21 cellular contexts compared by ENCODE assay signal in the genomic region with DNA sequence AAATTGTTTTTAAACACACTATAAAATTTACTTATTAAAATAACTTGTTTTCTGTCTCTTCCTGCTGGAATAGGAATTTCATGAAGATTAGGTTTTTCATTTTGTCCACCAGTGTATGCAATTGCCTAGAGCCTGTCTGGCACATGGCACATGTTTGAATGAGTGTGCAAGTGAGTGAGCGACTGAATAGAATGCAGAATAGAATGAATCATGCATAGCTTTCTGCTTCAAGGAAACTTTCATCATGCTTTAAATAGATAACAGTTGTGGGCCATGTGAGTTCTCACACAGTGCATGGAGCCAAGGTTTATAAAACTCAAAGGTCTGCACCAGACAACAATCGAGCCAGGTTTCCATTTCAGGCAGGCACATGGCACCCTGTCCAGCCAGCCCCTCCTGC.
DNase-seq lines count a peak whose midpoint lies in the region; ATAC-seq and TF ChIP-seq lines count a peak whose summit lies in the region.
"Had no signal": no experiment of that assay in that cellular context is flagged by ENCODE, and none has a peak within 500 bp of the region (broad histone marks: within the 10 kb centered on the region; RNA-seq: fewer than 3 reads in every experiment).

No MANE protein-coding gene starts in this region.

- no peak overlapping the region for H3K27ac Mint-ChIP-seq in CD4-positive, alpha-beta T cell
- H3K27ac Mint-ChIP-seq: activated B cell treated with CpG ODN at 0.5 μM for 24 hours; CD4-positive, CD25-positive, alpha-beta regulatory T cell had no signal

- CTCF ChIA-PET in CD4-positive, alpha-beta T cell (lab: Charles Lee), result no interaction called here

- no peaks in the 10 kb centered on the region for H3K9me3 Mint-ChIP-seq in CD4-positive, alpha-beta T cell
- H3K9me3 Mint-ChIP-seq: activated B cell treated with CpG ODN at 0.5 μM for 24 hours had no signal

- peaks cover 5% of the 10 kb centered on the region for H3K27me3 ChIP-seq in CD4-positive, alpha-beta T cell (ENCODE audit: control insufficient read depth, insufficient read depth, low read length)
- H3K27me3 ChIP-seq: body of pancreas, gastroesophageal sphincter, testis had no signal

- H3K36me3 Mint-ChIP-seq in CD4-positive, alpha-beta T cell (ENCODE audit: low read depth), result no peaks in the 10 kb centered on the region
- H3K36me3 Mint-ChIP-seq: CD4-positive, CD25-positive, alpha-beta regulatory T cell had no signal

- POLR2A ChIA-PET in CD4-positive, alpha-beta T cell (lab: Charles Lee), result no interaction called here

- TF ChIP-seq CTCF in CD4-positive, alpha-beta T cell (IDR thresholded peaks at IDR 0.05), result no peak

- H3K4me3 ChIP-seq in skeletal muscle cell (ENCODE audit: low read depth, low read length), result no peak overlapping the region
- H3K4me3 ChIP-seq: body of pancreas, gastroesophageal sphincter, GM12878, lung, testis had no signal

- peak; percentile 59 for DNase-seq in GM03348 (ENCODE audit: low spot score)
- peak; percentile 60 for DNase-seq in skeletal muscle cell (ENCODE audit: low read depth)
- no peak for DNase-seq in activated naive CD4-positive, alpha-beta T cell treated with anti-CD3 and anti-CD28 coated beads, Interleukin-2, amount 50 U/mL, for 16 hours
- no peak for DNase-seq in germinal center (ENCODE audit: low spot score)
- no peak for DNase-seq in CD4-positive, alpha-beta T cell
- DNase-seq in DMS114 treated with DMSO at 0.1 percent for 48 hours (lab: John Stamatoyannopoulos, UW; ENCODE audit: unreplicated experiment), result no peak
- DNase-seq: activated B cell treated with CpG ODN at 0.5 μM for 24 hours; activated effector memory CD4-positive, alpha-beta T cell treated with anti-CD3 and anti-CD28 coated beads, Interleukin-2, amount 50 U/mL, for 16 hours; body of pancreas; CD4-positive, CD25-positive, alpha-beta regulatory T cell; MV-4-11; NCI-H774; stimulated activated CD4-positive, alpha-beta T cell treated with anti-CD3 and anti-CD28 coated beads, Interleukin-1b, Interleukin-23, amount 100 ng/mL, for 48 hours; SW 1271; testis had no signal

- no peaks in the 10 kb centered on the region for H3K4me1 Mint-ChIP-seq in CD4-positive, alpha-beta T cell (ENCODE audit: low read depth)
- H3K4me1 Mint-ChIP-seq: activated B cell treated with CpG ODN at 0.5 μM for 24 hours; CD4-positive, CD25-positive, alpha-beta regulatory T cell had no signal

- H3K9me3 ChIP-seq in CD4-positive, alpha-beta T cell (ENCODE audit: control insufficient read depth, low read length), result no peaks in the 10 kb centered on the region
- H3K9me3 ChIP-seq: body of pancreas, gastroesophageal sphincter, testis had no signal

- intact Hi-C loops in CD4-positive, alpha-beta T cell (cut with DNase I, micrococcal nuclease), result no loop called here

- ATAC-seq in SK-N-SH treated with all-trans-retinoic acid at 6 μM for 48 hours (peak; percentile 56), esophagus mucosa (peak; percentile 57)
- no peak for ATAC-seq in CD4-positive, alpha-beta T cell (ENCODE audit: poor library complexity)
- ATAC-seq: body of pancreas, gastroesophageal sphincter, GM12878, Panc1 had no signal

- no peak overlapping the region for H3K27ac ChIP-seq in CD4-positive, alpha-beta T cell (ENCODE audit: low read depth, low read length)
- H3K27ac ChIP-seq: body of pancreas, gastroesophageal sphincter, testis had no signal

- H3K4me3 Mint-ChIP-seq in CD4-positive, alpha-beta T cell, result no peak overlapping the region
- H3K4me3 Mint-ChIP-seq: activated B cell treated with CpG ODN at 0.5 μM for 24 hours; CD4-positive, CD25-positive, alpha-beta regulatory T cell had no signal

- peaks cover 19% of the 10 kb centered on the region for H3K27me3 Mint-ChIP-seq in CD4-positive, alpha-beta T cell

TF ChIP-seq in SK-N-SH treated with all-trans-retinoic acid at 6 μM for 48 hours, 23 proteins besides CTCF, POLR2A, EP300 and RAD21:
- no peak for TF ChIP-seq ZNF8 (CRISPR knock-in tag; IDR thresholded peaks at IDR 0.05)
- TF ChIP-seq, protein P1, sequence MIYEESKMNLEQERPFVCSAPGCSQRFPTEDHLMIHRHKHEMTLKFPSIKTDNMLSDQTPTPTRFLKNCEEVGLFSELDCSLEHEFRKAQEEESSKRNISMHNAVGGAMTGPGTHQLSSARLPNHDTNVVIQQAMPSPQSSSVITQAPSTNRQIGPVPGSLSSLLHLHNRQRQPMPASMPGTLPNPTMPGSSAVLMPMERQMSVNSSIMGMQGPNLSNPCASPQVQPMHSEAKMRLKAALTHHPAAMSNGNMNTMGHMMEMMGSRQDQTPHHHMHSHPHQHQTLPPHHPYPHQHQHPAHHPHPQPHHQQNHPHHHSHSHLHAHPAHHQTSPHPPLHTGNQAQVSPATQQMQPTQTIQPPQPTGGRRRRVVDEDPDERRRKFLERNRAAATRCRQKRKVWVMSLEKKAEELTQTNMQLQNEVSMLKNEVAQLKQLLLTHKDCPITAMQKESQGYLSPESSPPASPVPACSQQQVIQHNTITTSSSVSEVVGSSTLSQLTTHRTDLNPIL (CRISPR knock-in tag; IDR thresholded peaks at IDR 0.05; ENCODE audit: low read depth), result no peak
- no peak for TF ChIP-seq ZNF70 (CRISPR knock-in tag; IDR thresholded peaks at IDR 0.05)
- no peak for TF ChIP-seq ISL1 (CRISPR knock-in tag; IDR thresholded peaks at IDR 0.05)
- no peak for TF ChIP-seq TOX (CRISPR knock-in tag; IDR thresholded peaks at IDR 0.05; ENCODE audit: borderline replicate concordance)
- no peak for TF ChIP-seq PPARA (CRISPR knock-in tag; IDR thresholded peaks at IDR 0.05; ENCODE audit: borderline replicate concordance)
- TF ChIP-seq ZNF565 (CRISPR knock-in tag; conservative IDR thresholded peaks at IDR 0.05; ENCODE audit: low read depth), result no peak
- TF ChIP-seq, protein P2, sequence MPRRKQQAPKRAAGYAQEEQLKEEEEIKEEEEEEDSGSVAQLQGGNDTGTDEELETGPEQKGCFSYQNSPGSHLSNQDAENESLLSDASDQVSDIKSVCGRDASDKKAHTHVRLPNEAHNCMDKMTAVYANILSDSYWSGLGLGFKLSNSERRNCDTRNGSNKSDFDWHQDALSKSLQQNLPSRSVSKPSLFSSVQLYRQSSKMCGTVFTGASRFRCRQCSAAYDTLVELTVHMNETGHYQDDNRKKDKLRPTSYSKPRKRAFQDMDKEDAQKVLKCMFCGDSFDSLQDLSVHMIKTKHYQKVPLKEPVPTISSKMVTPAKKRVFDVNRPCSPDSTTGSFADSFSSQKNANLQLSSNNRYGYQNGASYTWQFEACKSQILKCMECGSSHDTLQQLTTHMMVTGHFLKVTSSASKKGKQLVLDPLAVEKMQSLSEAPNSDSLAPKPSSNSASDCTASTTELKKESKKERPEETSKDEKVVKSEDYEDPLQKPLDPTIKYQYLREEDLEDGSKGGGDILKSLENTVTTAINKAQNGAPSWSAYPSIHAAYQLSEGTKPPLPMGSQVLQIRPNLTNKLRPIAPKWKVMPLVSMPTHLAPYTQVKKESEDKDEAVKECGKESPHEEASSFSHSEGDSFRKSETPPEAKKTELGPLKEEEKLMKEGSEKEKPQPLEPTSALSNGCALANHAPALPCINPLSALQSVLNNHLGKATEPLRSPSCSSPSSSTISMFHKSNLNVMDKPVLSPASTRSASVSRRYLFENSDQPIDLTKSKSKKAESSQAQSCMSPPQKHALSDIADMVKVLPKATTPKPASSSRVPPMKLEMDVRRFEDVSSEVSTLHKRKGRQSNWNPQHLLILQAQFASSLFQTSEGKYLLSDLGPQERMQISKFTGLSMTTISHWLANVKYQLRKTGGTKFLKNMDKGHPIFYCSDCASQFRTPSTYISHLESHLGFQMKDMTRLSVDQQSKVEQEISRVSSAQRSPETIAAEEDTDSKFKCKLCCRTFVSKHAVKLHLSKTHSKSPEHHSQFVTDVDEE (CRISPR knock-in tag; IDR thresholded peaks at IDR 0.05), result no peak
- TF ChIP-seq OSR1 (CRISPR knock-in tag; IDR thresholded peaks at IDR 0.05), result no peak
- no peak for TF ChIP-seq GLIS3 (CRISPR knock-in tag; IDR thresholded peaks at IDR 0.05)
- TF ChIP-seq, protein P3, sequence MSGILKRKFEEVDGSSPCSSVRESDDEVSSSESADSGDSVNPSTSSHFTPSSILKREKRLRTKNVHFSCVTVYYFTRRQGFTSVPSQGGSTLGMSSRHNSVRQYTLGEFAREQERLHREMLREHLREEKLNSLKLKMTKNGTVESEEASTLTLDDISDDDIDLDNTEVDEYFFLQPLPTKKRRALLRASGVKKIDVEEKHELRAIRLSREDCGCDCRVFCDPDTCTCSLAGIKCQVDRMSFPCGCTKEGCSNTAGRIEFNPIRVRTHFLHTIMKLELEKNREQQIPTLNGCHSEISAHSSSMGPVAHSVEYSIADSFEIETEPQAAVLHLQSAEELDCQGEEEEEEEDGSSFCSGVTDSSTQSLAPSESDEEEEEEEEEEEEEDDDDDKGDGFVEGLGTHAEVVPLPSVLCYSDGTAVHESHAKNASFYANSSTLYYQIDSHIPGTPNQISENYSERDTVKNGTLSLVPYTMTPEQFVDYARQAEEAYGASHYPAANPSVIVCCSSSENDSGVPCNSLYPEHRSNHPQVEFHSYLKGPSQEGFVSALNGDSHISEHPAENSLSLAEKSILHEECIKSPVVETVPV (CRISPR knock-in tag; IDR thresholded peaks at IDR 0.05), result no peak
- TF ChIP-seq, protein P4, sequence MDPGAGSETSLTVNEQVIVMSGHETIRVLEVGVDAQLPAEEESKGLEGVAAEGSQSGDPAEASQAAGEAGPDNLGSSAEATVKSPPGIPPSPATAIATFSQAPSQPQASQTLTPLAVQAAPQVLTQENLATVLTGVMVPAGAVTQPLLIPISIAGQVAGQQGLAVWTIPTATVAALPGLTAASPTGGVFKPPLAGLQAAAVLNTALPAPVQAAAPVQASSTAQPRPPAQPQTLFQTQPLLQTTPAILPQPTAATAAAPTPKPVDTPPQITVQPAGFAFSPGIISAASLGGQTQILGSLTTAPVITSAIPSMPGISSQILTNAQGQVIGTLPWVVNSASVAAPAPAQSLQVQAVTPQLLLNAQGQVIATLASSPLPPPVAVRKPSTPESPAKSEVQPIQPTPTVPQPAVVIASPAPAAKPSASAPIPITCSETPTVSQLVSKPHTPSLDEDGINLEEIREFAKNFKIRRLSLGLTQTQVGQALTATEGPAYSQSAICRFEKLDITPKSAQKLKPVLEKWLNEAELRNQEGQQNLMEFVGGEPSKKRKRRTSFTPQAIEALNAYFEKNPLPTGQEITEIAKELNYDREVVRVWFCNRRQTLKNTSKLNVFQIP (CRISPR knock-in tag; IDR thresholded peaks at IDR 0.05; ENCODE audit: borderline replicate concordance, low read depth), result no peak
- no peak for TF ChIP-seq ARNTL (CRISPR knock-in tag; IDR thresholded peaks at IDR 0.05; ENCODE audit: borderline replicate concordance, low read depth)
- no peak for TF ChIP-seq TCF4 (CRISPR knock-in tag; IDR thresholded peaks at IDR 0.05; ENCODE audit: borderline replicate concordance)
- no peak for TF ChIP-seq ESRRG (CRISPR knock-in tag; IDR thresholded peaks at IDR 0.05)
- TF ChIP-seq RARB (CRISPR knock-in tag; IDR thresholded peaks at IDR 0.05), result no peak
- no peak for TF ChIP-seq CSDC2 (CRISPR knock-in tag; IDR thresholded peaks at IDR 0.05)

Comparison
In these comparisons a context has a peak if more than half of its experiments do, and no peak if none do; other contexts are left out.
1. DNase-seq: peak in GM03348 (single experiment) and skeletal muscle cell (single experiment); none in activated naive CD4-positive, alpha-beta T cell treated with anti-CD3 and anti-CD28 coated beads, Interleukin-2, amount 50 U/mL, for 16 hours (single experiment), germinal center (single experiment), CD4-positive, alpha-beta T cell (0 of 10) and DMS114 treated with DMSO at 0.1 percent for 48 hours (single experiment).